8 cellular contexts compared by ENCODE assay signal in the genomic region with DNA sequence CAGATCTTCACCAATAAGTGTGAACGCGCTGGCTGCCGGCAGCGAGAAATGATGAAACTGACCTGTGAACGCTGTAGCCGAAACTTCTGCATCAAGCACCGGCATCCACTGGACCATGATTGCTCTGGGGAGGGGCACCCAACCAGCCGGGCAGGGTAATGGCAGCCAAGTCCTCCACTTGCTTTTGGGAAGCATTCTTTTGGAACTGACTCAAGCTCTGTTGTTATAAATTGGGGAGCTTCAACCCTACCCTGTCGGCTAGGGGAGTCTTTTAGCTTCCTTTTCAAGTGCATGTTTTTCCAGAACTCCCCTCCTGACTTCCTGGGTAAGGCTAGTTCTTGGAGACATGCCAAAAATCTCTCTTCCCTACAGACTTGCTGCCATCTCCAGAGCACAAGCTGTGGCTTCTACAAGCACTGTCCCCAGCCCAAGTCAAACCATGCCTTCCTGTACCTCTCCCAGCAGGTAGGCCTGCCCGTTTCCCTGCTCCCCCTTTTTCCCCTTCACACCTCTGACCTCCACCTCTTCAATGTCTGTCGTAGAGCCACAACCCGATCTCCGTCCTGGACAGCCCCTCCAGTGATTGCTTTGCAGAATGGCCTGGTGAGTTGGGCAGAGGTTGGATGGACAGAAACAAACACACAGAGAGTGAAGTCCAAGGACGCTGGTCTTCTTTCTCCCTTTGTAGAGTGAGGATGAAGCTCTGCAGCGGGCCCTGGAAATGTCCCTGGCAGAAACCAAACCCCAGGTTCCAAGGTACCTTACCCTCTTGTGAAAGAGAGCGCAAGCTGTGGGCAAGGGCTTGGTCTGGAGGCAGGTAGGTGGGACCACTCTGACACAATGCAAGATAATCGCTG. TPM values are rescaled to one million over a fixed set of nuclear protein-coding genes. Genes with fewer than 3 reads are reported as not detected.
DNase-seq lines count a peak whose midpoint lies in the region; ATAC-seq and TF ChIP-seq lines count a peak whose summit lies in the region.

No MANE protein-coding gene starts in this region.

- DNase-seq in activated naive CD4-positive, alpha-beta T cell (lab: John Stamatoyannopoulos, UW) = no peak
- DNase-seq in activated T-helper 2 cell treated with anti-CD3 and anti-CD28 coated beads, Interferon-gamma antibody, Interleukin-2, Interleukin-4, amounts not matched to agents 10 μg/mL and 5 μg/mL and 100 μg/mL, durations not matched to agents 14 hours and 24 hours and 36 hours (ENCODE audit: low spot score) = peak; percentile 8
- DNase-seq in kidney glomerular epithelial cell (lab: John Stamatoyannopoulos, UW) = peak; percentile 3
- DNase-seq in upper lobe of left lung = peak in 1 of 2 donors; percentile 57
- DNase-seq in NCI-H345 treated with DMSO at 0.1 percent for 48 hours (lab: John Stamatoyannopoulos, UW; ENCODE audit: unreplicated experiment) = no peak

- H3K27ac Mint-ChIP-seq in activated naive CD4-positive, alpha-beta T cell treated with anti-CD3 and anti-CD28 coated beads, Interleukin-2, amount 50 U/mL, for 24 hours = peak overlapping the region; percentile 41
- peak overlapping the region; percentile 83 for H3K27ac Mint-ChIP-seq in activated T-helper 2 cell treated with anti-CD3 and anti-CD28 coated beads, Interferon-gamma antibody, Interleukin-2, Interleukin-4, amounts not matched to agents 10 μg/mL and 5 μg/mL and 100 μg/mL, durations not matched to agents 14 hours and 24 hours and 36 hours

- no peaks in the 10 kb centered on the region for H3K9me3 ChIP-seq in upper lobe of left lung

- H3K27ac ChIP-seq in upper lobe of left lung = peak overlapping the region; percentile 91 to 98 (median 96)

- ATAC-seq in upper lobe of left lung (ENCODE audit: low FRiP score in 2 of 2) = no peak
- no peak for ATAC-seq in HG03442 (IDR thresholded peaks at IDR 0.05; ENCODE audit: unreplicated experiment)
- no peak for ATAC-seq in GM21786 (IDR thresholded peaks at IDR 0.05; ENCODE audit: unreplicated experiment)

- H3K36me3 ChIP-seq in upper lobe of left lung = peaks cover 0 to 43% (median 24%) of the 10 kb centered on the region in 4 donors

- no peak for TF ChIP-seq CTCF in upper lobe of left lung (IDR thresholded peaks at IDR 0.05)

- peaks cover 42% of the 10 kb centered on the region for H3K4me1 Mint-ChIP-seq in activated naive CD4-positive, alpha-beta T cell treated with anti-CD3 and anti-CD28 coated beads, Interleukin-2, amount 50 U/mL, for 24 hours
- peaks cover 38% of the 10 kb centered on the region for H3K4me1 Mint-ChIP-seq in activated T-helper 2 cell treated with anti-CD3 and anti-CD28 coated beads, Interferon-gamma antibody, Interleukin-2, Interleukin-4, amounts not matched to agents 10 μg/mL and 5 μg/mL and 100 μg/mL, durations not matched to agents 14 hours and 24 hours and 36 hours (ENCODE audit: low read depth)

- WGBS in upper lobe of left lung, 2 donors = 56 to 71% methylated on average over 17 of the region's 17 CpGs

- TF ChIP-seq EP300 in upper lobe of left lung (IDR thresholded peaks at IDR 0.05) = no peak

- no peaks in the 10 kb centered on the region for H3K27me3 ChIP-seq in upper lobe of left lung

- peaks cover 17 to 23% (median 20%) of the 10 kb centered on the region in 4 donors for H3K4me1 ChIP-seq in upper lobe of left lung

- no peaks in the 10 kb centered on the region for H3K9me3 Mint-ChIP-seq in activated naive CD4-positive, alpha-beta T cell treated with anti-CD3 and anti-CD28 coated beads, Interleukin-2, amount 50 U/mL, for 24 hours
- H3K9me3 Mint-ChIP-seq in activated T-helper 2 cell treated with anti-CD3 and anti-CD28 coated beads, Interferon-gamma antibody, Interleukin-2, Interleukin-4, amounts not matched to agents 10 μg/mL and 5 μg/mL and 100 μg/mL, durations not matched to agents 14 hours and 24 hours and 36 hours = peaks cover 7% of the 10 kb centered on the region

- intact Hi-C loops in activated T-helper 2 cell treated with anti-CD3 and anti-CD28 coated beads, Interferon-gamma antibody, Interleukin-2, Interleukin-4, amounts not matched to agents 10 μg/mL and 5 μg/mL and 100 μg/mL, durations not matched to agents 14 hours and 24 hours and 36 hours (cut with micrococcal nuclease) = loop anchor here (2.0 kb wide), 1 partner anchor 39 kb away; no protein-coding TSS in a partner anchor

- peak overlapping the region; percentile 68 for H3K4me3 Mint-ChIP-seq in activated naive CD4-positive, alpha-beta T cell treated with anti-CD3 and anti-CD28 coated beads, Interleukin-2, amount 50 U/mL, for 24 hours
- H3K4me3 Mint-ChIP-seq in activated T-helper 2 cell treated with anti-CD3 and anti-CD28 coated beads, Interferon-gamma antibody, Interleukin-2, Interleukin-4, amounts not matched to agents 10 μg/mL and 5 μg/mL and 100 μg/mL, durations not matched to agents 14 hours and 24 hours and 36 hours (ENCODE audit: low read depth) = peak overlapping the region; percentile 57

- no peak for TF ChIP-seq POLR2A in upper lobe of left lung (IDR thresholded peaks at IDR 0.05)

- H3K27me3 Mint-ChIP-seq in activated naive CD4-positive, alpha-beta T cell treated with anti-CD3 and anti-CD28 coated beads, Interleukin-2, amount 50 U/mL, for 24 hours = no peaks in the 10 kb centered on the region
- no peaks in the 10 kb centered on the region for H3K27me3 Mint-ChIP-seq in activated T-helper 2 cell treated with anti-CD3 and anti-CD28 coated beads, Interferon-gamma antibody, Interleukin-2, Interleukin-4, amounts not matched to agents 10 μg/mL and 5 μg/mL and 100 μg/mL, durations not matched to agents 14 hours and 24 hours and 36 hours (ENCODE audit: low read depth)

- H3K4me3 ChIP-seq in upper lobe of left lung = peak overlapping the region in 2 of 4 donors; percentile 80 to 95

- H3K36me3 Mint-ChIP-seq in activated naive CD4-positive, alpha-beta T cell treated with anti-CD3 and anti-CD28 coated beads, Interleukin-2, amount 50 U/mL, for 24 hours = peaks cover 5% of the 10 kb centered on the region
- H3K36me3 Mint-ChIP-seq in activated T-helper 2 cell treated with anti-CD3 and anti-CD28 coated beads, Interferon-gamma antibody, Interleukin-2, Interleukin-4, amounts not matched to agents 10 μg/mL and 5 μg/mL and 100 μg/mL, durations not matched to agents 14 hours and 24 hours and 36 hours (ENCODE audit: low read depth) = peaks cover 42% of the 10 kb centered on the region

RNA-seq across cellular contexts. Expression of gene ZFAND2B, which starts 1.5 kb away (rescaled TPM):
- 27.3 and 33.5 TPM in 2 replicates for total RNA-seq in activated T-helper 2 cell treated with anti-CD3 and anti-CD28 coated beads, Interferon-gamma antibody, Interleukin-2, Interleukin-4, amounts not matched to agents 10 μg/mL and 5 μg/mL and 100 μg/mL, durations not matched to agents 14 hours and 24 hours and 36 hours
- 10 to 100 TPM; 38.7 to 59.7 (median 43.3) TPM for total RNA-seq in upper lobe of left lung

RNA-seq across cellular contexts. Expression of gene ABCB6, which starts 10.6 kb away (rescaled TPM):
- total RNA-seq in activated T-helper 2 cell treated with anti-CD3 and anti-CD28 coated beads, Interferon-gamma antibody, Interleukin-2, Interleukin-4, amounts not matched to agents 10 μg/mL and 5 μg/mL and 100 μg/mL, durations not matched to agents 14 hours and 24 hours and 36 hours = 22.1 and 25.4 TPM in 2 replicates
- total RNA-seq in upper lobe of left lung = 10 to 100 TPM; 11.0 to 35.6 (median 21.9) TPM

RNA-seq across cellular contexts. Expression of gene ATG9A, which starts 21.3 kb away (rescaled TPM):
- total RNA-seq in activated T-helper 2 cell treated with anti-CD3 and anti-CD28 coated beads, Interferon-gamma antibody, Interleukin-2, Interleukin-4, amounts not matched to agents 10 μg/mL and 5 μg/mL and 100 μg/mL, durations not matched to agents 14 hours and 24 hours and 36 hours = 53.1 and 60.5 TPM in 2 replicates
- 10 to 100 TPM; 40.9 to 57.7 (median 49.8) TPM for total RNA-seq in upper lobe of left lung

RNA-seq across cellular contexts. Expression of gene ANKZF1, which starts 21.5 kb away (rescaled TPM):
- 133 and 142 TPM in 2 replicates for total RNA-seq in activated T-helper 2 cell treated with anti-CD3 and anti-CD28 coated beads, Interferon-gamma antibody, Interleukin-2, Interleukin-4, amounts not matched to agents 10 μg/mL and 5 μg/mL and 100 μg/mL, durations not matched to agents 14 hours and 24 hours and 36 hours
- 100 to 1,000 TPM in 2 of 6 donors, 10 to 100 TPM in 4; 26.0 to 339 (median 67.2) TPM for total RNA-seq in upper lobe of left lung

RNA-seq across cellular contexts. Expression of gene RETREG2, which starts 30.0 kb away (rescaled TPM):
- 52.5 and 57.4 TPM in 2 replicates for total RNA-seq in activated T-helper 2 cell treated with anti-CD3 and anti-CD28 coated beads, Interferon-gamma antibody, Interleukin-2, Interleukin-4, amounts not matched to agents 10 μg/mL and 5 μg/mL and 100 μg/mL, durations not matched to agents 14 hours and 24 hours and 36 hours
- total RNA-seq in upper lobe of left lung = 100 to 1,000 TPM in 1 of 6 donors, 10 to 100 TPM in 5; 46.1 to 100 (median 60.5) TPM

Comparison
In these comparisons a context has a peak if more than half of its experiments do, and no peak if none do; other contexts are left out.
1. DNase-seq: peak in activated T-helper 2 cell treated with anti-CD3 and anti-CD28 coated beads, Interferon-gamma antibody, Interleukin-2, Interleukin-4, amounts not matched to agents 10 μg/mL and 5 μg/mL and 100 μg/mL, durations not matched to agents 14 hours and 24 hours and 36 hours (single experiment) and kidney glomerular epithelial cell (single experiment); none in activated naive CD4-positive, alpha-beta T cell (0 of 4) and NCI-H345 treated with DMSO at 0.1 percent for 48 hours (single experiment).